ENCODE assay signal across 10 cellular contexts in the genomic region with DNA sequence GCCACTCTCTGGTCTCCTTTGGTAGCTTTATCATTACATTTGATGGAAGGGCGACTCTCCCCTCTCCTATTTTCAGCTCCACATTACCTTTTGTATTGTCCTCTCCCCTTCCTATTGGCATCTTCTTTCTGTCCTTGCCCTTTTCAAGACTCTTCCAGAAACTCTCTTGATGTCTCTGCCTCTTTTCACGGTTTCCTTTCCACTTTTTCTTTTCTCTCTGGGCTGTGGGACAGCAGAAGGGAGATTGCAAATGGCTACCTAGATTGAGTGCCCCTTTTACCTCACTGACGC. TPM values are rescaled to one million over a fixed set of nuclear protein-coding genes. Genes with fewer than 3 reads are reported as not detected.
DNase-seq lines count a peak whose midpoint lies in the region; ATAC-seq and TF ChIP-seq lines count a peak whose summit lies in the region.
"Had no signal": no experiment of that assay in that cellular context is flagged by ENCODE, and none has a peak within 500 bp of the region (broad histone marks: within the 10 kb centered on the region; RNA-seq: fewer than 3 reads in every experiment).

No MANE protein-coding gene starts in this region.

- H3K27me3 ChIP-seq in left lung (peaks cover 0 to 11% of the 10 kb centered on the region in 2 donors), suprapubic skin (no peaks in the 10 kb centered on the region)

- no peaks in the 10 kb centered on the region for H3K9me3 ChIP-seq in left lung
- no peaks in the 10 kb centered on the region for H3K9me3 ChIP-seq in suprapubic skin

- no peak for DNase-seq in activated CD4-positive, alpha-beta T cell treated with anti-CD3 and anti-CD28 coated beads for 36 hours
- DNase-seq in activated CD4-positive, alpha-beta T cell treated with anti-CD3 and anti-CD28 coated beads for 4 hours, result no peak
- DNase-seq in left lung (no peak), suprapubic skin (ENCODE audit: low spot score in 2 of 2) (no peak), NCI-H524 treated with DMSO at 0.1 percent for 48 hours (lab: John Stamatoyannopoulos, UW) (no peak), NCI-H69 (lab: John Stamatoyannopoulos, UW) (no peak)
- DNase-seq: ACHN had no signal

- H3K4me3 Mint-ChIP-seq in activated CD4-positive, alpha-beta T cell treated with anti-CD3 and anti-CD28 coated beads for 36 hours, result peak overlapping the region; percentile 56
- H3K4me3 Mint-ChIP-seq in activated T-helper 17 cell treated with anti-CD3 and anti-CD28 coated beads, Interleukin-2, amount 50 U/mL, for 72 hours, result peak overlapping the region; percentile 69

- no peak for TF ChIP-seq POLR2A in suprapubic skin (IDR thresholded peaks at IDR 0.05)

- no peaks in the 10 kb centered on the region for H3K36me3 Mint-ChIP-seq in activated CD4-positive, alpha-beta T cell treated with anti-CD3 and anti-CD28 coated beads for 36 hours (ENCODE audit: low read depth)
- peaks cover 6% of the 10 kb centered on the region for H3K36me3 Mint-ChIP-seq in activated T-helper 17 cell treated with anti-CD3 and anti-CD28 coated beads, Interleukin-2, amount 50 U/mL, for 72 hours (ENCODE audit: low read depth)

- TF ChIP-seq CTCF in left lung (IDR thresholded peaks at IDR 0.05), result no peak
- TF ChIP-seq CTCF in suprapubic skin (IDR thresholded peaks at IDR 0.05), result no peak

- no peak for ATAC-seq in activated CD4-positive, alpha-beta T cell treated with anti-CD3 and anti-CD28 coated beads for 36 hours
- ATAC-seq in activated T-helper 17 cell treated with anti-CD3 and anti-CD28 coated beads, Interleukin-2, amount 50 U/mL, for 72 hours (replicated peaks), result no peak
- no peak for ATAC-seq in left lung
- ATAC-seq in HG03159 (IDR thresholded peaks at IDR 0.05; ENCODE audit: unreplicated experiment), result no peak

- H3K4me3 ChIP-seq in left lung (peak overlapping the region in 1 of 2 donors; percentile 67), suprapubic skin (peak overlapping the region; percentile 76)

- peak overlapping the region; percentile 44 to 93 for H3K27ac ChIP-seq in left lung
- peak overlapping the region; percentile 26 for H3K27ac ChIP-seq in suprapubic skin
- H3K27ac ChIP-seq: HL-60 had no signal

- 60% methylated on average over 3 of the region's 3 CpGs for WGBS in suprapubic skin

- CTCF ChIA-PET in activated CD4-positive, alpha-beta T cell treated with anti-CD3 and anti-CD28 coated beads for 36 hours (lab: Charles Lee), result interaction anchor here (0.8 to 14.2 kb wide), 7 partner anchors 16 to 86 kb away, joined by 3 to 156 read pairs (median 3); no protein-coding TSS in a partner anchor

- H3K27me3 Mint-ChIP-seq in activated CD4-positive, alpha-beta T cell treated with anti-CD3 and anti-CD28 coated beads for 36 hours, result peaks cover 15% of the 10 kb centered on the region
- peaks cover 5% of the 10 kb centered on the region for H3K27me3 Mint-ChIP-seq in activated T-helper 17 cell treated with anti-CD3 and anti-CD28 coated beads, Interleukin-2, amount 50 U/mL, for 72 hours

- H3K4me1 ChIP-seq in left lung, result peaks cover 14 to 55% of the 10 kb centered on the region in 2 donors
- H3K4me1 ChIP-seq in suprapubic skin, result peaks cover 38% of the 10 kb centered on the region

- POLR2A ChIA-PET in activated CD4-positive, alpha-beta T cell treated with anti-CD3 and anti-CD28 coated beads for 36 hours (lab: Charles Lee), result interaction anchor here (2.0 to 2.8 kb wide), 2 partner anchors 16 to 35 kb away, joined by 13 to 29 read pairs; a partner anchor contains a TSS

- H3K27ac Mint-ChIP-seq in activated CD4-positive, alpha-beta T cell treated with anti-CD3 and anti-CD28 coated beads for 36 hours, result peak overlapping the region; percentile 55
- H3K27ac Mint-ChIP-seq in activated T-helper 17 cell treated with anti-CD3 and anti-CD28 coated beads, Interleukin-2, amount 50 U/mL, for 72 hours, result peak overlapping the region; percentile 59

- H3K9me3 Mint-ChIP-seq in activated CD4-positive, alpha-beta T cell treated with anti-CD3 and anti-CD28 coated beads for 36 hours (ENCODE audit: low read depth), result no peaks in the 10 kb centered on the region
- no peaks in the 10 kb centered on the region for H3K9me3 Mint-ChIP-seq in activated T-helper 17 cell treated with anti-CD3 and anti-CD28 coated beads, Interleukin-2, amount 50 U/mL, for 72 hours

- no peak for TF ChIP-seq EP300 in suprapubic skin (IDR thresholded peaks at IDR 0.05)

- intact Hi-C loops in activated CD4-positive, alpha-beta T cell treated with anti-CD3 and anti-CD28 coated beads for 36 hours (cut with DNase I, micrococcal nuclease), result loop anchor here in 1 of 2 experiments (10.0 kb wide), 2 partner anchors 1151 to 1221 kb away; a partner anchor contains a TSS
- intact Hi-C loops in left lung (cut with DNase I), result no loop called here

- H3K36me3 ChIP-seq in left lung (no peaks in the 10 kb centered on the region), suprapubic skin (no peaks in the 10 kb centered on the region)

- H3K4me1 Mint-ChIP-seq in activated CD4-positive, alpha-beta T cell treated with anti-CD3 and anti-CD28 coated beads for 36 hours, result peaks cover 53% of the 10 kb centered on the region
- peaks cover 25% of the 10 kb centered on the region for H3K4me1 Mint-ChIP-seq in activated T-helper 17 cell treated with anti-CD3 and anti-CD28 coated beads, Interleukin-2, amount 50 U/mL, for 72 hours

RNA-seq across cellular contexts. Expression of a gene that starts 17.5 kb away (rescaled TPM):
- 10 to 100 TPM; 16.3 to 24.3 TPM for total RNA-seq in activated CD4-positive, alpha-beta T cell treated with anti-CD3 and anti-CD28 coated beads for 36 hours
- 10 to 100 TPM; 40.9 to 60.4 TPM for total RNA-seq in activated T-helper 17 cell treated with anti-CD3 and anti-CD28 coated beads, Interleukin-2, amount 50 U/mL, for 72 hours
- total RNA-seq in left lung, result 10 to 100 TPM; 16.1 to 26.6 TPM
- total RNA-seq in suprapubic skin, result 10 to 100 TPM; 11.3 to 30.4 (median 24.4) TPM
